Comparison of ENCODE assay signal across 8 cellular contexts in the genomic region with DNA sequence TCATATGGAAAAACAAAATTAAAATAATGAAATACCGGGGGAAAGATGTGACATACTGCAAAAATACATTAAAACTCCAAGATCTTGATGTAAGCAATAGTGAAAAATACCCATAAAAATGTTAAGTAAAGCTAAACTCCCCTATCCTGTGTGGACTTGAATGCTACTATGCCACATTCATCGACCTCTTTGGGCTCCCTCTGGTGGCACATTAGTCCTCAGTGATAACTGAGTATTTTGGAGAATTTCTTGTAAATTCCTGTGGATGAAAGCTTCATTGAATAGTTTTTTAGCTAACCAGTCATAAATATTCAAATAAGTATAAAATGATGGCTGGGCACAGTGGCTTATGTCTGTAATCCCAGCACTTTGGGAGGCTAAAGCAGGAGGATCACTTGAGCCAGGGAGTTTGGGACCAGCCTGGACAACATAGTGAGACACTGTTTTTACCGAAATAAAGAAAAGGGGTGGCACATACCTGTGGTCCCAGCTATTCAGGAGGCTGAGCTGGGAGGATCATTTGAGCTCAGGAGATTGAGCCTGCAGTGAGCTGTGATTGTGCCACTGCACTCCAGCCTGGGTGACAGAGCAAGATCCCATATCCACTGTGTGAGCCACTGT. TPM values are rescaled to one million over a fixed set of nuclear protein-coding genes. Genes with fewer than 3 reads are reported as not detected.
DNase-seq lines count a peak whose midpoint lies in the region; ATAC-seq and TF ChIP-seq lines count a peak whose summit lies in the region.

No MANE protein-coding gene starts in this region.

- H3K4me2 ChIP-seq in trophoblast cell (ENCODE audit: low read length) = no peak overlapping the region

- no peak overlapping the region for H3K14ac ChIP-seq in trophoblast cell (ENCODE audit: low read length)

- no peaks in the 10 kb centered on the region for H3K79me2 ChIP-seq in trophoblast cell (ENCODE audit: control insufficient read depth, insufficient read depth, low read length, poor library complexity)

- no peaks in the 10 kb centered on the region for H3K9me3 ChIP-seq in trophoblast cell (ENCODE audit: insufficient read depth, low read depth, low read length)

- peak overlapping the region; percentile 17 for H2BK12ac ChIP-seq in trophoblast cell (ENCODE audit: low read length)

- H3K27ac ChIP-seq in trophoblast cell (ENCODE audit: low read depth, low read length) = no peak overlapping the region

- intact Hi-C loops in Calu3 (cut with micrococcal nuclease; ENCODE audit: unreplicated experiment) = loop anchor here (1.0 to 5.0 kb wide), 3 partner anchors 129 to 383 kb away; a partner anchor contains a TSS

- peak; percentile 55 for DNase-seq in Calu3
- peak; percentile 13 for DNase-seq in NCI-H524 treated with DMSO at 0.1 percent for 48 hours (lab: John Stamatoyannopoulos, UW)
- peak; percentile 16 for DNase-seq in activated T-cell treated with anti-CD3 and anti-CD28 coated beads for 24 hours (ENCODE audit: low read depth)
- DNase-seq in fibroblast of the aortic adventitia (ENCODE audit: low read depth) = peak; percentile 77
- peak; percentile 41 to 72 for DNase-seq in trophoblast cell
- no peak for DNase-seq in NCI-H774 (lab: John Stamatoyannopoulos, UW)

- H2BK120ac ChIP-seq in trophoblast cell (ENCODE audit: insufficient read depth, low read length, poor library complexity) = peak overlapping the region; percentile 51

- H4K91ac ChIP-seq in trophoblast cell (ENCODE audit: low read depth, low read length) = peak overlapping the region; percentile 55

- CTCF ChIA-PET in Calu3 (lab: Charles Lee) = interaction anchor here (0.7 to 2.3 kb wide), 8 partner anchors 17 to 381 kb away, joined by 3 to 7 read pairs (median 5); a partner anchor contains a TSS

- no peak overlapping the region for H4K12ac ChIP-seq in trophoblast cell (ENCODE audit: low read depth, low read length)

- WGBS in trophoblast cell (ENCODE audit: extremely low coverage, insufficient coverage, insufficient read length) = no CpG with 5 or more reads among the region's 3 CpGs

- H3K23ac ChIP-seq in trophoblast cell (ENCODE audit: low read length) = no peak overlapping the region

- H3K27me3 Mint-ChIP-seq in Calu3 (ENCODE audit: unreplicated experiment) = no peaks in the 10 kb centered on the region

- H3K4me3 ChIP-seq in fibroblast of the aortic adventitia (ENCODE audit: low read depth, low read length) (no peak overlapping the region), trophoblast cell (ENCODE audit: low read depth, low read length) (no peak overlapping the region)

- TF ChIP-seq CTCF in Calu3 (IDR thresholded peaks at IDR 0.05; ENCODE audit: unreplicated experiment) (no peak), fibroblast of the aortic adventitia (IDR thresholded peaks at IDR 0.05; ENCODE audit: insufficient read depth, low read length) (peak; percentile 73)

- no peaks in the 10 kb centered on the region for H3K27me3 ChIP-seq in trophoblast cell (ENCODE audit: insufficient read depth, low read length)

- BruUV-seq in Calu3 (replicated peaks; lab: Mats Ljungman, UMichigan) = no TSS peak

- peaks cover 3% of the 10 kb centered on the region for H3K79me1 ChIP-seq in trophoblast cell (ENCODE audit: low read length)

- H2AK5ac ChIP-seq in trophoblast cell (ENCODE audit: low read length) = peak overlapping the region; percentile 79

- H3K4ac ChIP-seq in trophoblast cell (ENCODE audit: low read depth, low read length) = no peak overlapping the region

- no peak overlapping the region for H3K9ac ChIP-seq in trophoblast cell (ENCODE audit: low read length)

- no peaks in the 10 kb centered on the region for H3K36me3 Mint-ChIP-seq in Calu3 (ENCODE audit: insufficient read depth, unreplicated experiment)

- H3K18ac ChIP-seq in trophoblast cell (ENCODE audit: low read length) = peak overlapping the region; percentile 84

- no peak overlapping the region for H3K27ac Mint-ChIP-seq in Calu3 (ENCODE audit: unreplicated experiment)

- H2AFZ ChIP-seq in trophoblast cell (ENCODE audit: insufficient read depth, low read length, poor library complexity) = no peak overlapping the region

- H3K9me3 Mint-ChIP-seq in Calu3 (ENCODE audit: low read depth, unreplicated experiment) = no peaks in the 10 kb centered on the region

- no peaks in the 10 kb centered on the region for H3K4me1 Mint-ChIP-seq in Calu3 (ENCODE audit: low read depth, unreplicated experiment)

- peaks cover 0 to 1% of the 10 kb centered on the region in 2 experiments for H3K36me3 ChIP-seq in trophoblast cell (ENCODE audit: control insufficient read depth in 1 of 2, insufficient read depth in 2 of 2, low read length in 2 of 2)

- no peak overlapping the region for H3K4me3 Mint-ChIP-seq in Calu3 (ENCODE audit: low read depth, unreplicated experiment)

- no peak overlapping the region for H4K8ac ChIP-seq in trophoblast cell (ENCODE audit: low read depth, low read length)

- H3K4me1 ChIP-seq in trophoblast cell (ENCODE audit: control insufficient read depth in 1 of 2, insufficient read depth in 2 of 2, low read length in 2 of 2) = no peaks in the 10 kb centered on the region

- H2BK5ac ChIP-seq in trophoblast cell (ENCODE audit: low read depth, low read length, poor library complexity) = no peak overlapping the region

- ATAC-seq in GM21723 (IDR thresholded peaks at IDR 0.05; ENCODE audit: unreplicated experiment) = peak; percentile 62
- no peak for ATAC-seq in GM18498 (IDR thresholded peaks at IDR 0.05; ENCODE audit: unreplicated experiment)

RNA-seq across cellular contexts. Expression of a gene that starts 42.4 kb away (rescaled TPM):
- total RNA-seq in Calu3 (2022) (26.2 and 27.0 TPM in 2 replicates), fibroblast of the aortic adventitia (ENCODE audit: low replicate concordance) (8.3 and 34.4 TPM in 2 replicates)
- polyA plus RNA-seq in trophoblast cell (2013) = 70.1 and 72.2 TPM in 2 replicates
